In genomic region chr16:4753227-4753626, GRCh38 we compare ENCODE assay signal across 33 cellular contexts. TPM values are rescaled to one million over a fixed set of nuclear protein-coding genes. Genes with fewer than 3 reads are reported as not detected.
"Had no signal": no experiment of that assay in that cellular context is flagged by ENCODE, and none has a peak within 500 bp of the region (broad histone marks: within the 10 kb centered on the region; RNA-seq: fewer than 3 reads in every experiment).

No MANE protein-coding gene starts in this region.

- ATAC-seq: activated CD4-positive, alpha-beta T cell treated with anti-CD3 and anti-CD28 coated beads for 36 hours; activated CD4-positive, CD25-positive, alpha-beta regulatory T cell treated with anti-CD3 and anti-CD28 coated beads, Interleukin-2, amount 50 U/mL, for 24 hours; activated CD8-positive, alpha-beta T cell treated with anti-CD3 and anti-CD28 coated beads, Interleukin-2, amount 10 ng/mL, durations not matched to agents 7 days and 5 days; activated naive CD8-positive, alpha-beta T cell treated with anti-CD3 and anti-CD28 coated beads, Interleukin-2, amount 50 U/mL, for 24 hours had no signal

- DNase-seq: activated B cell treated with CpG ODN at 0.5 μM for 24 hours; activated CD4-positive, alpha-beta memory T cell treated with anti-CD3 and anti-CD28 coated beads, Interleukin-2, amount 10 ng/mL, durations not matched to agents 7 days and 5 days; activated CD4-positive, alpha-beta T cell treated with anti-CD3 and anti-CD28 coated beads for 1 hour; activated CD4-positive, alpha-beta T cell treated with anti-CD3 and anti-CD28 coated beads for 36 hours; activated CD4-positive, alpha-beta T cell treated with anti-CD3 and anti-CD28 coated beads for 48 hours; activated CD4-positive, alpha-beta T cell treated with anti-CD3 and anti-CD28 coated beads, Interleukin-2, amount 10 ng/mL, durations not matched to agents 7 days and 5 days; activated CD4-positive, alpha-beta T cell treated with anti-CD3 and anti-CD28 coated beads, Interleukin-2, amount 50 U/mL, for 48 hours; activated CD8-positive, alpha-beta memory T cell treated with anti-CD3 and anti-CD28 coated beads for 24 hours; activated CD8-positive, alpha-beta memory T cell treated with anti-CD3 and anti-CD28 coated beads, Interleukin-2, amount 10 ng/mL, durations not matched to agents 7 days and 5 days; activated CD8-positive, alpha-beta memory T cell treated with anti-CD3 and anti-CD28 coated beads, Interleukin-2, amount 50 U/mL, for 48 hours; activated CD8-positive, alpha-beta T cell treated with anti-CD3 and anti-CD28 coated beads, Interleukin-2, amount 10 ng/mL, durations not matched to agents 7 days and 5 days; activated effector memory CD4-positive, alpha-beta T cell treated with Interleukin-2 at 50 U/mL for 16 hours; activated gamma-delta T cell; activated naive CD4-positive, alpha-beta T cell treated with anti-CD3 and anti-CD28 coated beads, Interleukin-2, amount 10 ng/mL, durations not matched to agents 7 days and 5 days; activated naive CD4-positive, alpha-beta T cell treated with Interleukin-2 at 50 U/mL for 16 hours; activated naive CD8-positive, alpha-beta T cell treated with anti-CD3 and anti-CD28 coated beads, Interleukin-2, amount 10 ng/mL, durations not matched to agents 7 days and 5 days; activated naive CD8-positive, alpha-beta T cell treated with anti-CD3 and anti-CD28 coated beads, Interleukin-2, amount 50 U/mL, for 24 hours; activated T-cell treated with anti-CD3 and anti-CD28 coated beads, Interleukin-2, amount 50 U/mL, for 24 hours; activated T-cell treated with anti-CD3 and anti-CD28 coated beads, Interleukin-2, amount 50 U/mL, for 48 hours; amygdala; anterior cingulate cortex; caudate nucleus; SW 1271; T-helper 1 cell; T-helper 2 cell; T-helper 9 cell had no signal

- H3K27ac ChIP-seq: ascending aorta, cardiac muscle cell, VCaP had no signal

- H3K9me3 ChIP-seq: ascending aorta had no signal

- H3K4me3 ChIP-seq: ascending aorta, cardiac muscle cell had no signal

- H3K27me3 ChIP-seq: ascending aorta, cardiac muscle cell had no signal

- H3K4me1 ChIP-seq: ascending aorta had no signal

RNA-seq across cellular contexts. Expression of gene DNAAF8, which starts 18.9 kb away (rescaled TPM):
- total RNA-seq: activated CD4-positive, alpha-beta memory T cell treated with anti-CD3 and anti-CD28 coated beads, Interleukin-2, amount 10 ng/mL, durations not matched to agents 7 days and 5 days; ascending aorta had no signal

RNA-seq across cellular contexts. Expression of gene SEPTIN12, which starts 34.9 kb away (rescaled TPM):
- total RNA-seq: activated B cell treated with CpG ODN at 0.5 μM for 24 hours; activated CD4-positive, alpha-beta memory T cell treated with anti-CD3 and anti-CD28 coated beads, Interleukin-2, amount 10 ng/mL, durations not matched to agents 7 days and 5 days; activated CD4-positive, alpha-beta T cell treated with anti-CD3 and anti-CD28 coated beads for 36 hours; activated CD4-positive, alpha-beta T cell treated with anti-CD3 and anti-CD28 coated beads, Interleukin-2, amount 10 ng/mL, durations not matched to agents 7 days and 5 days; activated CD8-positive, alpha-beta memory T cell treated with anti-CD3 and anti-CD28 coated beads, Interleukin-2, amount 10 ng/mL, durations not matched to agents 7 days and 5 days; activated CD8-positive, alpha-beta T cell treated with anti-CD3 and anti-CD28 coated beads, Interleukin-2, amount 10 ng/mL, durations not matched to agents 7 days and 5 days; activated naive CD8-positive, alpha-beta T cell treated with anti-CD3 and anti-CD28 coated beads, Interleukin-2, amount 10 ng/mL, durations not matched to agents 7 days and 5 days; activated T-helper 2 cell treated with anti-CD3 and anti-CD28 coated beads, Interferon-gamma antibody, Interleukin-2, Interleukin-4, amounts not matched to agents 10 μg/mL and 5 μg/mL and 100 μg/mL, durations not matched to agents 14 hours and 24 hours and 36 hours; ascending aorta; bronchial epithelial cell had no signal
- polyA plus RNA-seq: adipose tissue had no signal

RNA-seq across cellular contexts. Expression of gene SMIM22, which starts 41.9 kb away (rescaled TPM):
- total RNA-seq: activated B cell treated with CpG ODN at 0.5 μM for 24 hours; activated CD4-positive, alpha-beta memory T cell treated with anti-CD3 and anti-CD28 coated beads, Interleukin-2, amount 10 ng/mL, durations not matched to agents 7 days and 5 days; activated CD4-positive, alpha-beta T cell treated with anti-CD3 and anti-CD28 coated beads for 36 hours; activated CD4-positive, alpha-beta T cell treated with anti-CD3 and anti-CD28 coated beads, Interleukin-2, amount 10 ng/mL, durations not matched to agents 7 days and 5 days; activated CD8-positive, alpha-beta memory T cell treated with anti-CD3 and anti-CD28 coated beads, Interleukin-2, amount 10 ng/mL, durations not matched to agents 7 days and 5 days; activated CD8-positive, alpha-beta T cell treated with anti-CD3 and anti-CD28 coated beads, Interleukin-2, amount 10 ng/mL, durations not matched to agents 7 days and 5 days; activated naive CD8-positive, alpha-beta T cell treated with anti-CD3 and anti-CD28 coated beads, Interleukin-2, amount 10 ng/mL, durations not matched to agents 7 days and 5 days; activated T-helper 2 cell treated with anti-CD3 and anti-CD28 coated beads, Interferon-gamma antibody, Interleukin-2, Interleukin-4, amounts not matched to agents 10 μg/mL and 5 μg/mL and 100 μg/mL, durations not matched to agents 14 hours and 24 hours and 36 hours; ascending aorta; cardiac muscle cell had no signal
